Comparison of ENCODE assay signal across 8 cellular contexts in genomic region chr2:12719400-12720104, GRCh38. TPM values are rescaled to one million over a fixed set of nuclear protein-coding genes. Genes with fewer than 3 reads are reported as not detected.
DNase-seq lines count a peak whose midpoint lies in the region; ATAC-seq and TF ChIP-seq lines count a peak whose summit lies in the region.

No MANE protein-coding gene starts in this region.

- 23% methylated on average over 6 of the region's 9 CpGs for WGBS in HUES64
- whole genome bisulfite sequencing in mesendoderm (ENCODE audit: extremely low coverage, insufficient coverage, low lambda C conversion rate): no CpG with 5 or more reads among the region's 9 CpGs

- peak overlapping the region; percentile 77 for H3K4me2 ChIP-seq in mesendoderm (ENCODE audit: low read length)

- POLR2A ChIA-PET in AG04449 (lab: Yijun Ruan, JAX): interaction anchor here (1.2 to 1.6 kb wide), 3 partner anchors 212 to 398 kb away, joined by 3 to 6 read pairs (median 5); no protein-coding TSS in a partner anchor

- H2BK120ac ChIP-seq in mesendoderm (ENCODE audit: low read depth, low read length): no peak overlapping the region

- no peak overlapping the region for H2BK5ac ChIP-seq in mesendoderm (ENCODE audit: low read length)

- peaks cover 7% of the 10 kb centered on the region for H3K79me1 ChIP-seq in mesendoderm (ENCODE audit: low read length)

- CTCF ChIA-PET in AG04449 (lab: Yijun Ruan, JAX): interaction anchor here (1.1 to 11.4 kb wide), 4 partner anchors 212 to 327 kb away, joined by 3 to 181 read pairs (median 37); no protein-coding TSS in a partner anchor

- peaks cover 39% of the 10 kb centered on the region for H3K79me2 ChIP-seq in mesendoderm (ENCODE audit: control insufficient read depth, insufficient read depth, low read length)

- H3K4ac ChIP-seq in mesendoderm (ENCODE audit: low read depth, low read length): no peak overlapping the region

- in situ Hi-C loops in brain microvascular endothelial cell (cut with HindIII; ENCODE audit: low pct_ligation_motif_present, low sequenced_read_pairs): loop anchor here (25.0 kb wide), 2 partner anchors 407 to 857 kb away; no protein-coding TSS in a partner anchor

- H2AK5ac ChIP-seq in mesendoderm (ENCODE audit: low read length): no peak overlapping the region

- H3K23ac ChIP-seq in mesendoderm (ENCODE audit: low read length): no peak overlapping the region

- H3K9ac ChIP-seq in HUES64 (ENCODE audit: low read depth, low read length) (peak overlapping the region; percentile 94), mesendoderm (ENCODE audit: low read length) (peak overlapping the region; percentile 85)

- H3K36me3 ChIP-seq in HUES64 (ENCODE audit: insufficient read depth, low read length) (peaks cover 18% of the 10 kb centered on the region), brain microvascular endothelial cell (replicated peaks) (peaks cover under 1% of the 10 kb centered on the region), mesendoderm (ENCODE audit: control insufficient read depth, insufficient read depth, low read length) (no peaks in the 10 kb centered on the region)

- peak overlapping the region; percentile 88 for H3K56ac ChIP-seq in mesendoderm (ENCODE audit: low read length)

- H3K27ac ChIP-seq in HUES64 (ENCODE audit: low read depth, low read length): peak overlapping the region; percentile 66
- H3K27ac ChIP-seq in brain microvascular endothelial cell: peak overlapping the region; percentile 87
- peak overlapping the region; percentile 22 for H3K27ac ChIP-seq in mesendoderm (ENCODE audit: low read depth, low read length)

- no peak overlapping the region for H4K8ac ChIP-seq in mesendoderm (ENCODE audit: low read depth, low read length)

- H3K4me3 ChIP-seq in AG04449 (ENCODE audit: low read depth, low read length) (peak overlapping the region; percentile 86), HUES64 (ENCODE audit: low read length) (peak overlapping the region; percentile 95), brain microvascular endothelial cell (ENCODE audit: low read depth, low read length) (peak overlapping the region; percentile 88), mesendoderm (ENCODE audit: low read length) (peak overlapping the region; percentile 56)

- no peaks in the 10 kb centered on the region for H3K9me3 ChIP-seq in HUES64 (ENCODE audit: insufficient read depth, low read depth, low read length)

- no peak overlapping the region for H4K5ac ChIP-seq in mesendoderm (ENCODE audit: low read length)

- H3K27me3 ChIP-seq in HUES64 (ENCODE audit: insufficient read depth, low read length) (peaks cover 11% of the 10 kb centered on the region), brain microvascular endothelial cell (replicated peaks) (no peaks in the 10 kb centered on the region), mesendoderm (ENCODE audit: insufficient read depth, low read length, poor library complexity) (no peaks in the 10 kb centered on the region)

- H3K18ac ChIP-seq in mesendoderm (ENCODE audit: low read length): peak overlapping the region; percentile 69

- no peak for DNase-seq in AG04449 (ENCODE audit: low read depth, low spot score)
- DNase-seq in brain microvascular endothelial cell: no peak
- peak; percentile 2 for DNase-seq in mesendoderm
- no peak for DNase-seq in NCI-H1048 (lab: John Stamatoyannopoulos, UW)
- DNase-seq in COR-L47 (lab: John Stamatoyannopoulos, UW): no peak
- DNase-seq in NCI-H1694 treated with DMSO at 0.1 percent for 48 hours (lab: John Stamatoyannopoulos, UW): no peak

- no peak overlapping the region for H2BK15ac ChIP-seq in mesendoderm (replicated peaks; ENCODE audit: low read depth)

- no peak for TF ChIP-seq CTCF in AG04449 (IDR thresholded peaks at IDR 0.05; ENCODE audit: insufficient read depth, low read length, missing control alignments)
- no peak for TF ChIP-seq CTCF in brain microvascular endothelial cell (IDR thresholded peaks at IDR 0.05; ENCODE audit: low read depth, low read length, missing control alignments)

- H3K4me1 ChIP-seq in HUES64 (ENCODE audit: insufficient read depth, low read length) (peaks cover 40% of the 10 kb centered on the region), mesendoderm (ENCODE audit: control insufficient read depth, low read depth, low read length) (peaks cover 4% of the 10 kb centered on the region)

- no peak for ATAC-seq in HG03175 (IDR thresholded peaks at IDR 0.05; ENCODE audit: unreplicated experiment)

RNA-seq across cellular contexts. Expression of gene TRIB2, which starts 2.8 kb away (rescaled TPM):
- polyA plus RNA-seq in HUES64 (2013, experiment 1 of 2): 54.8 TPM
- 66.3 TPM for polyA plus RNA-seq in HUES64 (2013, experiment 2 of 2)
- polyA plus RNA-seq in mesendoderm (2013, experiment 1 of 2): 26.0 TPM
- 27.0 TPM for polyA plus RNA-seq in mesendoderm (2013, experiment 2 of 2)

Comparison
In these comparisons a context has a peak if more than half of its experiments do, and no peak if none do; other contexts are left out.
1. H3K27ac ChIP-seq: peak in every context shown above with its lines; median percentile 87 in brain microvascular endothelial cell; 66 in HUES64; 22 in mesendoderm.